ENCODE assay signal across 17 cellular contexts in the genomic region with DNA sequence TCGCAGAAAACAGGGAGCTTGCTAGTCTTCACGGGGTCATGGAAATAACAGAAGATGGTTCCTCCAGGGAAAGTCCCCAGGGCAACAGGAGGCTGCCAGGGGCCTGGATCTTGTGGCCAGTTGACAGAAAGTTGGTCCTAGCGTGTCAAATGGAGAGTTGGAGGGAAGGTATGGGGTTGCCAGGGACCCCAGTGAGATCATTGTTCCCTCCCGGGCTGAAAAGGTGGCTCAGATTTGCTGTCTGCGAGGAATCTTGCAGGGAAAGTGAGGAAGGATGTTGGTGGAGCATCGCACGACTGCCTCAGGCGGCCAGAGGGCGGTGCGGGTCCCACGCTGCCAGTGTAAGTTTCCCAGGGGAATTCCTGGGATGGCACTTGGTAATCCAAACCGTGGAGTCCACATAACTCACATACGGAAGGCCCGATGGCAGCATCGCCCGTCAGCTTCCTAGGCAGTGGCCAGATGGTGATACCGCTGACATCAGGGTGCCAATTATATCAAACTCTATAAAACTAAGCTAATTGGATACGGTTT.
A peak's percentile ranks its signal among the peaks of the same experiment; 100 is the strongest.
DNase-seq lines count a peak whose midpoint lies in the region; ATAC-seq and TF ChIP-seq lines count a peak whose summit lies in the region.
"Had no signal": no experiment of that assay in that cellular context is flagged by ENCODE, and none has a peak within 500 bp of the region (broad histone marks: within the 10 kb centered on the region; RNA-seq: fewer than 3 reads in every experiment).

No MANE protein-coding gene starts in this region.

- H3K4me1 ChIP-seq in BLaER1: peaks cover 100% of the 10 kb centered on the region
- peaks cover 0 to 19% (median 3%) of the 10 kb centered on the region in 4 donors for H3K4me1 ChIP-seq in Peyer's patch
- H3K4me1 ChIP-seq: SJSA1 had no signal

- peak overlapping the region; percentile 89 for H3K4me3 Mint-ChIP-seq in activated T-helper 17 cell treated with anti-CD3 and anti-CD28 coated beads, Interleukin-2, amount 50 U/mL, for 72 hours
- peak overlapping the region in 8 of 10 donors; percentile 0 to 86 (median 50) for H3K4me3 Mint-ChIP-seq in naive thymus-derived CD8-positive, alpha-beta T cell
- H3K4me3 Mint-ChIP-seq: type B pancreatic cell had no signal

- H3K36me3 ChIP-seq in BLaER1 (peaks cover 65% of the 10 kb centered on the region), Peyer's patch (no peaks in the 10 kb centered on the region)
- H3K36me3 ChIP-seq: SJSA1 had no signal

- H3K9ac ChIP-seq in BLaER1: no peak overlapping the region

- no peaks in the 10 kb centered on the region for H3K36me3 Mint-ChIP-seq in activated T-helper 17 cell treated with anti-CD3 and anti-CD28 coated beads, Interleukin-2, amount 50 U/mL, for 72 hours (ENCODE audit: low read depth)
- peaks cover 0 to 83% (median 7%) of the 10 kb centered on the region in 3 donors for H3K36me3 Mint-ChIP-seq in naive thymus-derived CD8-positive, alpha-beta T cell
- H3K36me3 Mint-ChIP-seq: type B pancreatic cell had no signal

- POLR2A ChIA-PET in naive thymus-derived CD8-positive, alpha-beta T cell (lab: Charles Lee): interaction anchor here (0.8 to 1.6 kb wide), 3 partner anchors 11 to 40 kb away, joined by 3 to 7 read pairs (median 3); no protein-coding TSS in a partner anchor

- H3K4me2 ChIP-seq in BLaER1: peak overlapping the region; percentile 83

- H3K27ac ChIP-seq in BLaER1 (peak overlapping the region; percentile 67), Peyer's patch (no peak overlapping the region)
- H3K27ac ChIP-seq: SJSA1 had no signal

- TF ChIP-seq POLR2A in Peyer's patch (IDR thresholded peaks at IDR 0.05): no peak

- H3K27ac Mint-ChIP-seq in activated T-helper 17 cell treated with anti-CD3 and anti-CD28 coated beads, Interleukin-2, amount 50 U/mL, for 72 hours: peak overlapping the region; percentile 96
- H3K27ac Mint-ChIP-seq in naive thymus-derived CD8-positive, alpha-beta T cell: peak overlapping the region in 9 of 10 donors; percentile 76 to 94 (median 86)
- H3K27ac Mint-ChIP-seq: type B pancreatic cell had no signal

- H3K4me1 Mint-ChIP-seq in activated T-helper 17 cell treated with anti-CD3 and anti-CD28 coated beads, Interleukin-2, amount 50 U/mL, for 72 hours: peaks cover 80% of the 10 kb centered on the region
- peaks cover 55 to 100% (median 98%) of the 10 kb centered on the region in 4 donors for H3K4me1 Mint-ChIP-seq in naive thymus-derived CD8-positive, alpha-beta T cell

- no peak for ATAC-seq in activated T-helper 17 cell treated with anti-CD3 and anti-CD28 coated beads, Interleukin-2, amount 50 U/mL, for 72 hours (replicated peaks)
- ATAC-seq in naive thymus-derived CD8-positive, alpha-beta T cell: no peak

- peaks cover 99% of the 10 kb centered on the region for H4K20me1 ChIP-seq in BLaER1

- H3K9me3 Mint-ChIP-seq in activated T-helper 17 cell treated with anti-CD3 and anti-CD28 coated beads, Interleukin-2, amount 50 U/mL, for 72 hours: no peaks in the 10 kb centered on the region
- no peaks in the 10 kb centered on the region for H3K9me3 Mint-ChIP-seq in naive thymus-derived CD8-positive, alpha-beta T cell
- H3K9me3 Mint-ChIP-seq: type B pancreatic cell had no signal

- no peaks in the 10 kb centered on the region for H3K27me3 ChIP-seq in BLaER1
- H3K27me3 ChIP-seq in Peyer's patch: no peaks in the 10 kb centered on the region
- H3K27me3 ChIP-seq: SJSA1 had no signal

- H3K4me3 ChIP-seq in BLaER1 (no peak overlapping the region), Peyer's patch (no peak overlapping the region)
- H3K4me3 ChIP-seq: SJSA1 had no signal

- peak; percentile 76 for DNase-seq in DMS 273 treated with DMSO at 0.1 percent for 48 hours (lab: John Stamatoyannopoulos, UW)
- DNase-seq in naive thymus-derived CD8-positive, alpha-beta T cell: no peak
- no peak for DNase-seq in Peyer's patch
- DNase-seq in NOMO-1 treated with dmso at 0.1 percent for 144 hours (lab: John Stamatoyannopoulos, UW; ENCODE audit: unreplicated experiment): no peak
- DNase-seq in A172 (ENCODE audit: low spot score): no peak
- no peak for DNase-seq in activated effector memory CD4-positive, alpha-beta T cell treated with anti-CD3 and anti-CD28 coated beads, Interleukin-2, amount 50 U/mL, for 16 hours
- DNase-seq: activated CD8-positive, alpha-beta memory T cell treated with anti-CD3 and anti-CD28 coated beads, Interleukin-2, amount 50 U/mL, for 4 hours; AML-193; DMS79 treated with DMSO at 0.1 percent for 48 hours; hippocampal formation; Kasumi-1; NCI-H1436 treated with DMSO at 0.1 percent for 48 hours; NCI-H345 had no signal

- no peaks in the 10 kb centered on the region for H3K27me3 Mint-ChIP-seq in activated T-helper 17 cell treated with anti-CD3 and anti-CD28 coated beads, Interleukin-2, amount 50 U/mL, for 72 hours
- no peaks in the 10 kb centered on the region for H3K27me3 Mint-ChIP-seq in naive thymus-derived CD8-positive, alpha-beta T cell

- H3K9me3 ChIP-seq in BLaER1 (no peaks in the 10 kb centered on the region), Peyer's patch (no peaks in the 10 kb centered on the region)
- H3K9me3 ChIP-seq: SJSA1 had no signal

- TF ChIP-seq CTCF in Peyer's patch (IDR thresholded peaks at IDR 0.05): no peak
